21 cellular contexts compared by ENCODE assay signal in the genomic region with DNA sequence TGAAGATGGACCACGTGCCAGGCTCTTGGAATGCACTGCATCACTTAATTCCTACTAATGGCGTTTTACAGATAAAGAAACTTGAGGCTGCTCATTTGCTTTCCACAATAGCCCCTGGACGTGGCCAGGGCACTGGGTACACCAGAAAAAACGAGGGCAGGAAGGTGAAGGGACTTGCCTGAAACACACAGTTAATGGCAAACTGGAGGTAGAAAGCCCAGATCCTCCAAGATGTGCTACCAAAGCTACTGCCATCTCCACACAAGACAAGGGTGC. TPM values are rescaled to one million over a fixed set of nuclear protein-coding genes. Genes with fewer than 3 reads are reported as not detected.
DNase-seq lines count a peak whose midpoint lies in the region; ATAC-seq and TF ChIP-seq lines count a peak whose summit lies in the region.
"Had no signal": no experiment of that assay in that cellular context is flagged by ENCODE, and none has a peak within 500 bp of the region (broad histone marks: within the 10 kb centered on the region; RNA-seq: fewer than 3 reads in every experiment).

No MANE protein-coding gene starts in this region.

- POLR2A ChIA-PET in T-cell (lab: Charles Lee) (no interaction called here), A673 (lab: Charles Lee; ENCODE audit: low non-redundant PET) (no interaction called here)

- H3K4me1 Mint-ChIP-seq in activated CD8-positive, alpha-beta memory T cell treated with anti-CD3 and anti-CD28 coated beads, Interleukin-2, amount 10 ng/mL, durations not matched to agents 7 days and 5 days = peaks cover 92% of the 10 kb centered on the region
- peaks cover 74 to 88% (median 86%) of the 10 kb centered on the region in 3 donors for H3K4me1 Mint-ChIP-seq in T-cell

- H3K36me3 Mint-ChIP-seq in activated CD8-positive, alpha-beta memory T cell treated with anti-CD3 and anti-CD28 coated beads, Interleukin-2, amount 10 ng/mL, durations not matched to agents 7 days and 5 days = no peaks in the 10 kb centered on the region
- no peaks in the 10 kb centered on the region for H3K36me3 Mint-ChIP-seq in T-cell
- H3K36me3 Mint-ChIP-seq: activated naive CD4-positive, alpha-beta T cell treated with anti-CD3 and anti-CD28 coated beads, Interleukin-2, amount 50 U/mL, for 24 hours; IgD-negative memory B cell; neural progenitor cell had no signal

- no peaks in the 10 kb centered on the region for H3K27me3 Mint-ChIP-seq in activated CD8-positive, alpha-beta memory T cell treated with anti-CD3 and anti-CD28 coated beads, Interleukin-2, amount 10 ng/mL, durations not matched to agents 7 days and 5 days
- no peaks in the 10 kb centered on the region for H3K27me3 Mint-ChIP-seq in T-cell
- H3K27me3 Mint-ChIP-seq: activated naive CD4-positive, alpha-beta T cell treated with anti-CD3 and anti-CD28 coated beads, Interleukin-2, amount 50 U/mL, for 24 hours had no signal

- H3K9me3 Mint-ChIP-seq in activated CD8-positive, alpha-beta memory T cell treated with anti-CD3 and anti-CD28 coated beads, Interleukin-2, amount 10 ng/mL, durations not matched to agents 7 days and 5 days (ENCODE audit: low read depth) = no peaks in the 10 kb centered on the region
- no peaks in the 10 kb centered on the region for H3K9me3 Mint-ChIP-seq in T-cell
- H3K9me3 Mint-ChIP-seq: activated naive CD4-positive, alpha-beta T cell treated with anti-CD3 and anti-CD28 coated beads, Interleukin-2, amount 50 U/mL, for 24 hours; neural progenitor cell had no signal

- no peak overlapping the region for H3K4me3 ChIP-seq in A673 (ENCODE audit: low read depth, low read length, poor library complexity, severe bottlenecking)
- H3K4me3 ChIP-seq: cardiac muscle cell, lower lobe of right lung, neural progenitor cell, psoas muscle had no signal

- TF ChIP-seq CTCF in A673 (conservative IDR thresholded peaks at IDR 0.05; ENCODE audit: low read depth, low read length) = no peak

- no peaks in the 10 kb centered on the region for H3K36me3 ChIP-seq in A673 (ENCODE audit: insufficient read depth, low read length, poor library complexity, severe bottlenecking)
- H3K36me3 ChIP-seq: cardiac muscle cell, lower lobe of right lung, neural progenitor cell had no signal

- no peaks in the 10 kb centered on the region for H3K4me1 ChIP-seq in A673 (ENCODE audit: insufficient read depth, low read length, poor library complexity, severe bottlenecking)

- no peak overlapping the region for H3K27ac ChIP-seq in A673 (ENCODE audit: low read depth, low read length, poor library complexity, severe bottlenecking)
- H3K27ac ChIP-seq: cardiac muscle cell, neural progenitor cell, psoas muscle had no signal

- intact Hi-C loops in A673 (cut with micrococcal nuclease; ENCODE audit: unreplicated experiment) = no loop called here

- CTCF ChIA-PET in activated CD8-positive, alpha-beta memory T cell treated with anti-CD3 and anti-CD28 coated beads, Interleukin-2, amount 10 ng/mL, durations not matched to agents 7 days and 5 days (lab: Charles Lee) = interaction anchor here (1.0 to 18.2 kb wide), 4 partner anchors 10 to 228 kb away, joined by 3 to 302 read pairs (median 113); no protein-coding TSS in a partner anchor
- CTCF ChIA-PET in T-cell (lab: Charles Lee) = interaction anchor here in 1 of 2 donors (0.8 kb wide), 1 partner anchor 227 kb away, joined by 3 read pairs; no protein-coding TSS in a partner anchor
- CTCF ChIA-PET in A673 (lab: Charles Lee) = no interaction called here

- H3K4me3 Mint-ChIP-seq in activated CD8-positive, alpha-beta memory T cell treated with anti-CD3 and anti-CD28 coated beads, Interleukin-2, amount 10 ng/mL, durations not matched to agents 7 days and 5 days = no peak overlapping the region
- H3K4me3 Mint-ChIP-seq in T-cell = no peak overlapping the region
- H3K4me3 Mint-ChIP-seq: activated naive CD4-positive, alpha-beta T cell treated with anti-CD3 and anti-CD28 coated beads, Interleukin-2, amount 50 U/mL, for 24 hours; IgD-negative memory B cell; neural progenitor cell had no signal

- no peaks in the 10 kb centered on the region for H3K27me3 ChIP-seq in A673 (replicated peaks; ENCODE audit: insufficient read depth, low read depth, low read length, poor library complexity)
- H3K27me3 ChIP-seq: cardiac muscle cell, neural progenitor cell had no signal

- BruUV-seq in A673 (replicated peaks; lab: Mats Ljungman, UMichigan) = no TSS peak

- no peak for DNase-seq in activated CD8-positive, alpha-beta memory T cell treated with anti-CD3 and anti-CD28 coated beads, Interleukin-2, amount 10 ng/mL, durations not matched to agents 7 days and 5 days
- no peak for DNase-seq in activated CD8-positive, alpha-beta memory T cell treated with anti-CD3 and anti-CD28 coated beads, Interleukin-2, amount 50 U/mL, for 48 hours
- DNase-seq in T-cell (no peak), kidney tubule cell (ENCODE audit: low spot score) (peak; percentile 42), islet precursor cell (no peak), A673 (ENCODE audit: low spot score) (no peak), SKM-1 (lab: John Stamatoyannopoulos, UW; ENCODE audit: unreplicated experiment) (no peak), SIG-M5 (lab: John Stamatoyannopoulos, UW) (no peak)
- DNase-seq: C1 segment of cervical spinal cord, lower lobe of right lung, NCI-H1105 treated with DMSO at 0.1 percent for 48 hours, NCI-H2029, NCI-H2227 treated with DMSO at 0.1 percent for 48 hours, psoas muscle had no signal

- no peaks in the 10 kb centered on the region for H3K9me3 ChIP-seq in A673 (ENCODE audit: low read depth, low read length, poor library complexity, severe bottlenecking)
- H3K9me3 ChIP-seq: lower lobe of right lung, psoas muscle had no signal

- H3K27ac Mint-ChIP-seq in activated CD8-positive, alpha-beta memory T cell treated with anti-CD3 and anti-CD28 coated beads, Interleukin-2, amount 10 ng/mL, durations not matched to agents 7 days and 5 days = peak overlapping the region; percentile 48
- peak overlapping the region; percentile 64 to 76 for H3K27ac Mint-ChIP-seq in T-cell
- H3K27ac Mint-ChIP-seq: activated naive CD4-positive, alpha-beta T cell treated with anti-CD3 and anti-CD28 coated beads, Interleukin-2, amount 50 U/mL, for 24 hours; neural progenitor cell had no signal

- no peak for ATAC-seq in activated CD8-positive, alpha-beta memory T cell treated with anti-CD3 and anti-CD28 coated beads, Interleukin-2, amount 10 ng/mL, durations not matched to agents 7 days and 5 days
- no peak for ATAC-seq in T-cell (replicated peaks in 1 of 4)
- ATAC-seq: activated CD4-positive, CD25-positive, alpha-beta regulatory T cell treated with anti-CD3 and anti-CD28 coated beads, Interleukin-2, amount 50 U/mL, for 24 hours; HCT116; lower lobe of right lung; psoas muscle had no signal

RNA-seq across cellular contexts. Expression of gene FXYD2, which starts 1.8 kb away (rescaled TPM):
- total RNA-seq in activated CD8-positive, alpha-beta memory T cell treated with anti-CD3 and anti-CD28 coated beads, Interleukin-2, amount 10 ng/mL, durations not matched to agents 7 days and 5 days = 10 to 100 TPM; 13.1 to 19.0 TPM
- total RNA-seq in T-cell (10 to 100 TPM in 4 of 5 donors, 1 to 10 TPM in 1; 4.3 to 26.0 (median 14.7) TPM), A673 (2021) (not detected in 2 replicates)
- total RNA-seq: MCF 10A had no signal

RNA-seq across cellular contexts. Expression of gene DSCAML1, which starts 29.3 kb away (rescaled TPM):
- total RNA-seq in activated CD8-positive, alpha-beta memory T cell treated with anti-CD3 and anti-CD28 coated beads, Interleukin-2, amount 10 ng/mL, durations not matched to agents 7 days and 5 days = 1 to 10 TPM in 1 of 2 experiments, under 1 TPM in 1; 0.42 to 1.4 TPM
- 1 to 10 TPM in 2 of 5 donors, under 1 TPM in 3; 0.15 to 2.4 (median 0.96) TPM for total RNA-seq in T-cell
- total RNA-seq in A673 (2021) = not detected in 2 replicates
- total RNA-seq: MCF 10A had no signal

RNA-seq across cellular contexts. Expression of gene FXYD6, which starts 50.2 kb away (rescaled TPM):
- under 1 TPM; 0.12 to 0.20 TPM for total RNA-seq in activated CD8-positive, alpha-beta memory T cell treated with anti-CD3 and anti-CD28 coated beads, Interleukin-2, amount 10 ng/mL, durations not matched to agents 7 days and 5 days
- total RNA-seq in T-cell = under 1 TPM in 3 of 5 donors, not detected in 2; 0.38 to 0.73 (median 0.53) TPM
- 12.2 and 12.9 TPM in 2 replicates for total RNA-seq in A673 (2021)
- total RNA-seq: MCF 10A had no signal
